Comparison of ENCODE assay signal across 36 cellular contexts in genomic region chr16:14667347-14668266, GRCh38. TPM values are rescaled to one million over a fixed set of nuclear protein-coding genes. Genes with fewer than 3 reads are reported as not detected.
DNase-seq lines count a peak whose midpoint lies in the region; ATAC-seq and TF ChIP-seq lines count a peak whose summit lies in the region.
"Had no signal": no experiment of that assay in that cellular context is flagged by ENCODE, and none has a peak within 500 bp of the region (broad histone marks: within the 10 kb centered on the region; RNA-seq: fewer than 3 reads in every experiment).

No MANE protein-coding gene starts in this region.

- TF ChIP-seq CTCF in upper lobe of left lung (IDR thresholded peaks at IDR 0.05) (no peak), sigmoid colon (IDR thresholded peaks at IDR 0.05) (no peak)

- intact Hi-C loops in left colon (cut with DNase I, micrococcal nuclease): no loop called here
- intact Hi-C loops in sigmoid colon (cut with DNase I): no loop called here

- H3K9me3 Mint-ChIP-seq in activated naive CD4-positive, alpha-beta T cell treated with anti-CD3 and anti-CD28 coated beads, Interleukin-2, amount 50 U/mL, for 72 hours: peaks cover 0 to 3% of the 10 kb centered on the region in 2 donors
- H3K9me3 Mint-ChIP-seq: activated CD4-positive, alpha-beta T cell treated with anti-CD3 and anti-CD28 coated beads, Interleukin-2, amount 10 ng/mL, durations not matched to agents 24 days and 14 days; CD4-positive, CD25-positive, alpha-beta regulatory T cell; naive thymus-derived CD8-positive, alpha-beta T cell; T-helper 2 cell treated with Interferon-gamma antibody and Interleukin-4, amounts not matched to agents 5 μg/mL and 100 μg/mL, for 36 hours had no signal

- H3K27me3 ChIP-seq in muscle layer of duodenum (ENCODE audit: low read depth, low read length): no peaks in the 10 kb centered on the region
- H3K27me3 ChIP-seq in upper lobe of left lung: no peaks in the 10 kb centered on the region
- H3K27me3 ChIP-seq in sigmoid colon: no peaks in the 10 kb centered on the region
- H3K27me3 ChIP-seq: gastroesophageal sphincter, testis, vagina had no signal

- no peak overlapping the region for H3K4me3 ChIP-seq in muscle layer of duodenum (ENCODE audit: low read depth in 1 of 2, low read length in 2 of 2)
- no peak overlapping the region for H3K4me3 ChIP-seq in upper lobe of left lung
- H3K4me3 ChIP-seq in sigmoid colon: no peak overlapping the region
- H3K4me3 ChIP-seq: gastroesophageal sphincter, PC-9, skin epidermis, testis, vagina had no signal

- H3K36me3 Mint-ChIP-seq in activated naive CD4-positive, alpha-beta T cell treated with anti-CD3 and anti-CD28 coated beads, Interleukin-2, amount 50 U/mL, for 72 hours: peaks cover 3 to 34% of the 10 kb centered on the region in 2 donors

- H3K27ac Mint-ChIP-seq in activated naive CD4-positive, alpha-beta T cell treated with anti-CD3 and anti-CD28 coated beads, Interleukin-2, amount 50 U/mL, for 72 hours: peak overlapping the region; percentile 49 to 72
- H3K27ac Mint-ChIP-seq: activated CD4-positive, alpha-beta T cell treated with anti-CD3 and anti-CD28 coated beads, Interleukin-2, amount 10 ng/mL, durations not matched to agents 24 days and 14 days; T-helper 2 cell treated with Interferon-gamma antibody and Interleukin-4, amounts not matched to agents 5 μg/mL and 100 μg/mL, for 36 hours had no signal

- no peak for DNase-seq in activated naive CD4-positive, alpha-beta T cell treated with anti-CD3 and anti-CD28 coated beads, Interleukin-2, amount 50 U/mL, for 72 hours (ENCODE audit: low spot score in 2 of 2)
- no peak for DNase-seq in activated naive CD4-positive, alpha-beta T cell treated with Interleukin-2 at 50 U/mL for 16 hours
- peak in 1 of 2 donors; percentile 33 for DNase-seq in left colon
- DNase-seq in upper lobe of left lung: peak in 1 of 2 donors; percentile 84
- DNase-seq in sigmoid colon: no peak
- DNase-seq in kidney glomerular epithelial cell (lab: John Stamatoyannopoulos, UW): no peak
- no peak for DNase-seq in cerebellar nuclear complex (lab: John Stamatoyannopoulos, UW)
- DNase-seq: activated CD4-positive, alpha-beta T cell treated with anti-CD3 and anti-CD28 coated beads, Interleukin-2, amount 10 ng/mL, durations not matched to agents 24 days and 14 days; activated T-cell treated with anti-CD3 and anti-CD28 coated beads, Interleukin-2, amount 50 U/mL, for 48 hours; amygdala; Calu3; CD4-positive, CD25-positive, alpha-beta regulatory T cell; DMS79 treated with DMSO at 0.1 percent for 48 hours; effector CD4-positive, alpha-beta T cell; GDM1; mesendoderm; naive thymus-derived CD8-positive, alpha-beta T cell; NCI-H1436; NCI-H2081; NCI-H2227 treated with DMSO at 0.1 percent for 48 hours; NCI-H526 treated with DMSO at 0.1 percent for 48 hours; occipital lobe; PC-9; Right ventricle myocardium superior; stimulated activated CD4-positive, alpha-beta T cell treated with anti-CD3 and anti-CD28 coated beads, Interleukin-1b, Interleukin-23, amount 100 ng/mL, for 48 hours; stimulated activated naive CD4-positive, alpha-beta T cell treated with Interleukin-2 at 50 U/mL for 16 hours; testis; WERI-Rb-1 had no signal

- H3K9me3 ChIP-seq in muscle layer of duodenum (ENCODE audit: control insufficient read depth in 1 of 2, low read length in 2 of 2) (no peaks in the 10 kb centered on the region), upper lobe of left lung (no peaks in the 10 kb centered on the region), sigmoid colon (no peaks in the 10 kb centered on the region)
- H3K9me3 ChIP-seq: gastroesophageal sphincter, testis, vagina had no signal

- peak overlapping the region; percentile 53 for H3K27ac ChIP-seq in muscle layer of duodenum (ENCODE audit: low read length)
- H3K27ac ChIP-seq in upper lobe of left lung: peak overlapping the region in 3 of 4 donors; percentile 18 to 84 (median 72)
- H3K27ac ChIP-seq in sigmoid colon: no peak overlapping the region
- H3K27ac ChIP-seq: gastroesophageal sphincter, PC-9, skin epidermis, testis, vagina, WERI-Rb-1 had no signal

- ATAC-seq in activated naive CD4-positive, alpha-beta T cell treated with anti-CD3 and anti-CD28 coated beads, Interleukin-2, amount 50 U/mL, for 72 hours: no peak
- ATAC-seq in left colon (peak; percentile 6), upper lobe of left lung (ENCODE audit: low FRiP score in 2 of 2) (peak; percentile 64 to 88)
- ATAC-seq: gastroesophageal sphincter; HCT116; naive thymus-derived CD8-positive, alpha-beta T cell had no signal

- H3K4me1 ChIP-seq in muscle layer of duodenum (ENCODE audit: control insufficient read depth in 1 of 2, insufficient read depth in 2 of 2, low read length in 2 of 2) (no peaks in the 10 kb centered on the region), upper lobe of left lung (peaks cover 0 to 10% (median 4%) of the 10 kb centered on the region in 4 donors), sigmoid colon (no peaks in the 10 kb centered on the region)
- H3K4me1 ChIP-seq: gastroesophageal sphincter, testis, vagina had no signal

- peaks cover 41 to 64% of the 10 kb centered on the region in 2 donors for H3K36me3 ChIP-seq in muscle layer of duodenum (ENCODE audit: control insufficient read depth in 1 of 2, insufficient read depth in 2 of 2, low read length in 2 of 2)
- peaks cover 34 to 71% (median 62%) of the 10 kb centered on the region in 4 donors for H3K36me3 ChIP-seq in upper lobe of left lung
- H3K36me3 ChIP-seq in sigmoid colon: peaks cover 22 to 68% (median 47%) of the 10 kb centered on the region in 4 donors

- WGBS in upper lobe of left lung, 2 donors: 72 to 82% methylated on average over 16 of the region's 16 CpGs
- 52 to 84% methylated on average over 16 of the region's 16 CpGs for WGBS in sigmoid colon, 2 donors

- peak in 1 of 4 donors; percentile 46 for TF ChIP-seq POLR2A in upper lobe of left lung (IDR thresholded peaks at IDR 0.05)
- TF ChIP-seq POLR2A in sigmoid colon (IDR thresholded peaks at IDR 0.05): no peak

- TF ChIP-seq EP300 in upper lobe of left lung (IDR thresholded peaks at IDR 0.05) (peak in 1 of 4 donors; percentile 16), sigmoid colon (IDR thresholded peaks at IDR 0.05) (no peak)

RNA-seq across cellular contexts. Expression of gene PLA2G10, which starts 26.5 kb away (rescaled TPM):
- not detected for total RNA-seq in activated naive CD4-positive, alpha-beta T cell treated with anti-CD3 and anti-CD28 coated beads, Interleukin-2, amount 50 U/mL, for 72 hours
- 10 to 100 TPM; 39.1 to 56.7 TPM for total RNA-seq in left colon
- total RNA-seq in upper lobe of left lung: 10 to 100 TPM in 4 of 6 donors, 1 to 10 TPM in 2; 4.2 to 22.5 (median 10.9) TPM
- total RNA-seq in sigmoid colon: not detected
- polyA plus RNA-seq in sigmoid colon: 10 to 100 TPM; 22.7 to 29.4 (median 27.5) TPM
- total RNA-seq: activated CD4-positive, alpha-beta T cell treated with anti-CD3 and anti-CD28 coated beads, Interleukin-2, amount 10 ng/mL, durations not matched to agents 24 days and 14 days; CD4-positive, CD25-positive, alpha-beta regulatory T cell; gastroesophageal sphincter; LHCN-M2; naive thymus-derived CD8-positive, alpha-beta T cell; occipital lobe; renal cortical epithelial cell; Right ventricle myocardium superior; vagina had no signal
- polyA plus RNA-seq: CD4-positive, CD25-positive, alpha-beta regulatory T cell; naive thymus-derived CD8-positive, alpha-beta T cell had no signal

RNA-seq across cellular contexts. Expression of gene BFAR, which starts 34.9 kb away (rescaled TPM):
- total RNA-seq in activated naive CD4-positive, alpha-beta T cell treated with anti-CD3 and anti-CD28 coated beads, Interleukin-2, amount 50 U/mL, for 72 hours: 10 to 100 TPM; 51.4 to 54.7 TPM
- total RNA-seq in left colon (10 to 100 TPM; 64.8 to 65.9 TPM), upper lobe of left lung (100 to 1,000 TPM in 3 of 6 donors, 10 to 100 TPM in 3; 66.3 to 157 (median 104) TPM), sigmoid colon (10 to 100 TPM; 52.1 to 64.9 (median 61.2) TPM)
- 10 to 100 TPM; 38.1 to 52.3 (median 43.3) TPM for polyA plus RNA-seq in sigmoid colon

RNA-seq across cellular contexts. Expression of gene NPIPA3, which starts 35.6 kb away (rescaled TPM):
- total RNA-seq in activated naive CD4-positive, alpha-beta T cell treated with anti-CD3 and anti-CD28 coated beads, Interleukin-2, amount 50 U/mL, for 72 hours: 1 to 10 TPM in 1 of 2 donors, not detected in 1; 1.8 TPM
- 1 to 10 TPM in 1 of 2 donors, not detected in 1; 2.5 TPM for total RNA-seq in left colon
- 1 to 10 TPM in 4 of 6 donors, not detected in 2; 1.1 to 8.4 (median 3.4) TPM for total RNA-seq in upper lobe of left lung
- 1 to 10 TPM in 1 of 4 donors, under 1 TPM in 1, not detected in 2; 0.71 to 2.8 TPM for total RNA-seq in sigmoid colon
- 1 to 10 TPM in 1 of 3 donors, under 1 TPM in 1, not detected in 1; 0.54 to 1.2 TPM for polyA plus RNA-seq in sigmoid colon
- total RNA-seq: PC-9, vagina had no signal
- polyA plus RNA-seq: CD4-positive, CD25-positive, alpha-beta regulatory T cell had no signal

RNA-seq across cellular contexts. Expression of gene PARN, which starts 37.5 kb away (rescaled TPM):
- total RNA-seq in activated naive CD4-positive, alpha-beta T cell treated with anti-CD3 and anti-CD28 coated beads, Interleukin-2, amount 50 U/mL, for 72 hours: 10 to 100 TPM; 32.2 to 48.9 TPM
- 10 to 100 TPM; 24.3 to 29.8 TPM for total RNA-seq in left colon
- total RNA-seq in upper lobe of left lung: 100 to 1,000 TPM in 1 of 6 donors, 10 to 100 TPM in 5; 25.6 to 133 (median 37.3) TPM
- 10 to 100 TPM; 33.6 to 75.3 (median 41.2) TPM for total RNA-seq in sigmoid colon
- 10 to 100 TPM; 14.4 to 19.4 (median 16.2) TPM for polyA plus RNA-seq in sigmoid colon

Comparison
In these comparisons a context has a peak if more than half of its experiments do, and no peak if none do; other contexts are left out.
1. ATAC-seq: peak in left colon (single experiment) and upper lobe of left lung (2 of 2); none in activated naive CD4-positive, alpha-beta T cell treated with anti-CD3 and anti-CD28 coated beads, Interleukin-2, amount 50 U/mL, for 72 hours (0 of 2).
2. H3K27ac ChIP-seq: peak in muscle layer of duodenum (single experiment) and upper lobe of left lung (3 of 4); none in sigmoid colon (0 of 4).
3. RNA of gene PLA2G10, which starts 26.5 kb away (total RNA-seq): 39.1 to 56.7 TPM in left colon and 4.2 to 22.5 TPM in upper lobe of left lung; not detected in activated naive CD4-positive, alpha-beta T cell treated with anti-CD3 and anti-CD28 coated beads, Interleukin-2, amount 50 U/mL, for 72 hours and not detected in sigmoid colon; every median in the first group is over 4 times any median in the second.